ENCODE assay signal across 12 cellular contexts in genomic region chr11:111303476-111303875, GRCh38. TPM values are rescaled to one million over a fixed set of nuclear protein-coding genes. Genes with fewer than 3 reads are reported as not detected.
A peak's percentile ranks its signal among the peaks of the same experiment; 100 is the strongest.
DNase-seq lines count a peak whose midpoint lies in the region; ATAC-seq, FAIRE-seq and TF ChIP-seq lines count a peak whose summit lies in the region.
"Had no signal": no experiment of that assay in that cellular context is flagged by ENCODE, and none has a peak within 500 bp of the region (broad histone marks: within the 10 kb centered on the region; RNA-seq: fewer than 3 reads in every experiment).

No MANE protein-coding gene starts in this region.

- intact Hi-C loops in pancreas (cut with DNase I) (loop anchor here in 2 of 3 donors (5.0 to 10.0 kb wide), 2 partner anchors 51 to 119 kb away; no protein-coding TSS in a partner anchor), spleen (cut with DNase I; ENCODE audit: low total_unique reads) (no loop called here)

- no peak overlapping the region for H4K5ac ChIP-seq in mesendoderm (ENCODE audit: low read length)

- no peak overlapping the region for H3K4me2 ChIP-seq in mesendoderm (ENCODE audit: low read length)

- H3K36me3 ChIP-seq in HEK293 (ENCODE audit: control insufficient read depth in 2 of 2, insufficient read depth in 1 of 2, low read length in 2 of 2) = no peaks in the 10 kb centered on the region
- H3K36me3 ChIP-seq in pancreas = no peaks in the 10 kb centered on the region
- no peaks in the 10 kb centered on the region for H3K36me3 ChIP-seq in mesendoderm (ENCODE audit: control insufficient read depth, insufficient read depth, low read length)
- no peaks in the 10 kb centered on the region for H3K36me3 ChIP-seq in spleen

- H3K27ac ChIP-seq in HEK293 (ENCODE audit: extremely low read depth, low read depth, low read length) (no peak overlapping the region), pancreas (peak overlapping the region; percentile 34 to 85 (median 57)), mesendoderm (ENCODE audit: low read depth, low read length) (no peak overlapping the region), spleen (no peak overlapping the region)

- H3K9me3 ChIP-seq in HEK293 (ENCODE audit: control insufficient read depth, insufficient read depth, low read depth, low read length) (no peaks in the 10 kb centered on the region), pancreas (no peaks in the 10 kb centered on the region), spleen (no peaks in the 10 kb centered on the region)

- peak; percentile 38 for FAIRE-seq in colon (lab: Jason Lieb, UNC)
- peak; percentile 32 for FAIRE-seq in pancreas (lab: Jason Lieb, UNC)
- FAIRE-seq: K562 had no signal

- CTCF ChIA-PET in HEK293 (lab: Yijun Ruan, JAX) = interaction anchor here (0.6 to 1.2 kb wide), 3 partner anchors 21 to 1364 kb away, joined by 4 to 6 read pairs (median 4); no protein-coding TSS in a partner anchor

- WGBS in pancreas, 2 donors = 6 to 10% methylated on average over 4 of the region's 4 CpGs
- no CpG with 5 or more reads among the region's 4 CpGs for WGBS in mesendoderm (ENCODE audit: extremely low coverage, insufficient coverage, low lambda C conversion rate)
- 59 to 71% (median 62%) methylated on average over 4 of the region's 4 CpGs for WGBS in spleen, 5 donors

- POLR2A ChIA-PET in HEK293 (lab: Yijun Ruan, JAX) = interaction anchor here (1.0 kb wide), 1 partner anchor 17 kb away, joined by 5 read pairs; no protein-coding TSS in a partner anchor

- no peak overlapping the region for H3K4ac ChIP-seq in mesendoderm (ENCODE audit: low read depth, low read length)

- H3K27me3 ChIP-seq in pancreas (no peaks in the 10 kb centered on the region), mesendoderm (ENCODE audit: insufficient read depth, low read length, poor library complexity) (no peaks in the 10 kb centered on the region), spleen (replicated peaks in 1 of 7) (peaks cover 0 to 30% (median 19%) of the 10 kb centered on the region in 7 donors)

- no peaks in the 10 kb centered on the region for H3K79me1 ChIP-seq in mesendoderm (ENCODE audit: low read length)

- no peak overlapping the region for H2BK120ac ChIP-seq in mesendoderm (ENCODE audit: low read depth, low read length)

- no peak overlapping the region for H3K56ac ChIP-seq in mesendoderm (ENCODE audit: low read length)

- H3K18ac ChIP-seq in mesendoderm (ENCODE audit: low read length) = no peak overlapping the region

- in situ Hi-C loops in GM13976 (cut with MboI; ENCODE audit: low sequenced_read_pairs, unreplicated experiment) = no loop called here

- DNase-seq in NCI-H2171 (lab: John Stamatoyannopoulos, UW) = peak; percentile 45
- DNase-seq in pancreas = peak in 4 of 6 donors; percentile 33 to 63 (median 59)
- DNase-seq in GM13976 (ENCODE audit: low spot score) = no peak
- no peak for DNase-seq in AG08395 (ENCODE audit: low spot score)
- no peak for DNase-seq in mesendoderm
- DNase-seq in spleen = no peak
- DNase-seq: activated CD4-positive, alpha-beta T cell treated with anti-CD3 and anti-CD28 coated beads, Interleukin-2, amount 50 U/mL, for 4 hours had no signal

- no peak overlapping the region for H4K8ac ChIP-seq in mesendoderm (ENCODE audit: low read depth, low read length)

- no peak overlapping the region for H3K9ac ChIP-seq in mesendoderm (ENCODE audit: low read length)

- TF ChIP-seq CTCF in HEK293 (tag by site-specific recombination; IDR thresholded peaks at IDR 0.05) = no peak
- no peak for TF ChIP-seq CTCF in pancreas (IDR thresholded peaks at IDR 0.05)
- TF ChIP-seq CTCF in GM13976 (IDR thresholded peaks at IDR 0.05; ENCODE audit: borderline replicate concordance, control extremely low read depth, extremely low read depth, insufficient read depth, missing control alignments) = no peak
- TF ChIP-seq CTCF in spleen (IDR thresholded peaks at IDR 0.05 in 8 of 11, conservative IDR thresholded peaks at IDR 0.05 in 3 of 11) = no peak

- no peak overlapping the region for H2BK15ac ChIP-seq in mesendoderm (replicated peaks; ENCODE audit: low read depth)

- peak; percentile 42 to 68 (median 63) for ATAC-seq in pancreas
- ATAC-seq: K562 had no signal

- H3K4me3 ChIP-seq in HEK293 (ENCODE audit: low read depth, low read length) = no peak overlapping the region
- no peak overlapping the region for H3K4me3 ChIP-seq in pancreas
- H3K4me3 ChIP-seq in mesendoderm (ENCODE audit: low read length) = no peak overlapping the region
- no peak overlapping the region for H3K4me3 ChIP-seq in spleen
- H3K4me3 ChIP-seq: K562 had no signal

- H3K4me1 ChIP-seq in HEK293 (ENCODE audit: control insufficient read depth, insufficient read depth, low read length) (no peaks in the 10 kb centered on the region), pancreas (peaks cover 8 to 46% (median 45%) of the 10 kb centered on the region in 3 donors), mesendoderm (ENCODE audit: control insufficient read depth, low read depth, low read length) (no peaks in the 10 kb centered on the region), spleen (peaks cover 0 to 18% (median 14%) of the 10 kb centered on the region in 6 donors)

- no peak overlapping the region for H2BK5ac ChIP-seq in mesendoderm (ENCODE audit: low read length)

- no peak for TF ChIP-seq POLR2A in spleen (IDR thresholded peaks at IDR 0.05)

- no peaks in the 10 kb centered on the region for H3K79me2 ChIP-seq in mesendoderm (ENCODE audit: control insufficient read depth, insufficient read depth, low read length)

- no peak overlapping the region for H2AK5ac ChIP-seq in mesendoderm (ENCODE audit: low read length)

- no peak overlapping the region for H3K23ac ChIP-seq in mesendoderm (ENCODE audit: low read length)

TF ChIP-seq in HEK293, 187 proteins besides CTCF, POLR2A, EP300 and RAD21 (continues in another document):
- TF ChIP-seq ZNF394 (tag by site-specific recombination; IDR thresholded peaks at IDR 0.05; ENCODE audit: borderline replicate concordance) = no peak
- no peak for TF ChIP-seq ZNF19 (tag by site-specific recombination; IDR thresholded peaks at IDR 0.05; ENCODE audit: low read depth)
- no peak for TF ChIP-seq ZEB2 (tag by site-specific recombination; IDR thresholded peaks at IDR 0.05)
- TF ChIP-seq PRDM1 (tag by site-specific recombination; IDR thresholded peaks at IDR 0.05) = no peak
- TF ChIP-seq ZNF513 (tag by site-specific recombination; IDR thresholded peaks at IDR 0.05) = no peak
- no peak for TF ChIP-seq ZNF621 (tag by site-specific recombination; IDR thresholded peaks at IDR 0.05)
- TF ChIP-seq PRDM10 (tag by site-specific recombination; IDR thresholded peaks at IDR 0.05) = peak; percentile 64
- TF ChIP-seq ZNF610 (tag by site-specific recombination; IDR thresholded peaks at IDR 0.05; ENCODE audit: borderline replicate concordance) = no peak
- TF ChIP-seq ZNF623 (tag by site-specific recombination; IDR thresholded peaks at IDR 0.05) = no peak
- no peak for TF ChIP-seq ZNF624 (tag by site-specific recombination; IDR thresholded peaks at IDR 0.05)
- no peak for TF ChIP-seq GFI1B (tag by site-specific recombination; IDR thresholded peaks at IDR 0.05)

RNA-seq across cellular contexts. Expression of gene POU2AF3, which starts 5.1 kb away (rescaled TPM):
- 1 to 10 TPM; 1.1 to 4.7 (median 2.0) TPM for total RNA-seq in pancreas
- 10 to 100 TPM in 1 of 2 donors, 1 to 10 TPM in 1; 4.1 to 15.7 TPM for polyA plus RNA-seq in pancreas
- 1.8 TPM for polyA plus RNA-seq in mesendoderm (2013, experiment 1 of 2)
- polyA plus RNA-seq in mesendoderm (2013, experiment 2 of 2) = 1.7 TPM
- 1 to 10 TPM in 1 of 7 donors, under 1 TPM in 3, not detected in 3; 0.30 to 1.4 (median 0.48) TPM for total RNA-seq in spleen
- polyA plus RNA-seq in spleen = 1 to 10 TPM in 2 of 3 donors, under 1 TPM in 1; 0.54 to 2.0 (median 1.3) TPM
- total RNA-seq: K562, SK-MEL-5 had no signal
- polyA plus RNA-seq: K562 had no signal

RNA-seq across cellular contexts. Expression of gene POU2AF2, which starts 58.0 kb away (rescaled TPM):
- total RNA-seq in pancreas (1 to 10 TPM in 1 of 6 donors, under 1 TPM in 5; 0.16 to 1.2 (median 0.24) TPM), spleen (not detected)
- polyA plus RNA-seq in pancreas (1 to 10 TPM in 1 of 2 donors, under 1 TPM in 1; 0.19 to 1.9 TPM), spleen (not detected)
- polyA plus RNA-seq in mesendoderm (2013, experiment 1 of 2) = not detected
- not detected for polyA plus RNA-seq in mesendoderm (2013, experiment 2 of 2)
- total RNA-seq: fibroblast of lung, K562, SK-MEL-5 had no signal
- polyA plus RNA-seq: fibroblast of lung, K562 had no signal

Comparison
In these comparisons a context has a peak if more than half of its experiments do, and no peak if none do; other contexts are left out.
1. H3K27ac ChIP-seq: peak in pancreas (4 of 4); none in HEK293 (single experiment), mesendoderm (single experiment) and spleen (0 of 8).
2. DNase-seq: peak in NCI-H2171 (single experiment) and pancreas (4 of 6); none in GM13976 (single experiment), AG08395 (single experiment), mesendoderm (single experiment) and spleen (single experiment).